ENCODE assay signal across 23 cellular contexts in genomic region chr1:245232936-245233335, GRCh38.
"Had no signal": no experiment of that assay in that cellular context is flagged by ENCODE, and none has a peak within 500 bp of the region (broad histone marks: within the 10 kb centered on the region; RNA-seq: fewer than 3 reads in every experiment).

No MANE protein-coding gene starts in this region.

- H3K27ac ChIP-seq: esophagus squamous epithelium, foreskin keratinocyte, left ventricle myocardium inferior, lower lobe of right lung, parathyroid adenoma, prostate gland, right lobe of liver, tibial artery, upper lobe of left lung, uterus had no signal

- H3K36me3 Mint-ChIP-seq: immature natural killer cell; memory B cell; stimulated activated memory B cell treated with anti-CD40 and anti-IgM and Interleukin-4, amounts not matched to agents 10 μg/mL and 1 μg/mL and 100 μg/mL, for 72 hours had no signal

- H3K9ac ChIP-seq: parathyroid adenoma had no signal

- H3K4me3 ChIP-seq: esophagus squamous epithelium, left ventricle myocardium inferior, lower lobe of right lung, prostate gland, right lobe of liver, tibial artery, upper lobe of left lung, uterus had no signal

- H3K9me3 ChIP-seq: esophagus squamous epithelium, left ventricle myocardium inferior, lower lobe of right lung, prostate gland, right lobe of liver, tibial artery, upper lobe of left lung, uterus had no signal

- DNase-seq: effector memory CD8-positive, alpha-beta T cell; esophagus squamous epithelium; foreskin keratinocyte; immature natural killer cell; kidney; left cardiac atrium; left ventricle myocardium inferior; lower lobe of right lung; right lobe of liver; stimulated activated CD4-positive, alpha-beta T cell treated with anti-CD3 and anti-CD28 coated beads, Interleukin-15, amount 100 ng/mL, for 24 hours; stimulated activated CD4-positive, alpha-beta T cell treated with anti-CD3 and anti-CD28 coated beads, Interleukin-1b, Interleukin-23, amount 100 ng/mL, for 48 hours; stimulated activated CD4-positive, alpha-beta T cell treated with anti-CD3 and anti-CD28 coated beads, Interleukin-4, amount 100 ng/mL, for 24 hours; tibial artery; upper lobe of left lung; uterus had no signal

- H3K9me3 Mint-ChIP-seq: dendritic cell treated with granulocyte-macrophage colony-stimulating factor and Interleukin-4, amounts not matched to agents 40 ng/mL and 50 ng/mL, for 4 days; effector memory CD8-positive, alpha-beta T cell; immature natural killer cell; memory B cell; nephron; stimulated activated memory B cell treated with anti-CD40 and anti-IgM and Interleukin-4, amounts not matched to agents 10 μg/mL and 1 μg/mL and 100 μg/mL, for 72 hours; stimulated activated naive CD8-positive, alpha-beta T cell treated with anti-CD3 and anti-CD28 coated beads, Interleukin-15, Interleukin-2, amounts not matched to agents 100 ng/mL and 50 ng/mL, for 24 hours had no signal

- H3K27ac Mint-ChIP-seq: dendritic cell treated with granulocyte-macrophage colony-stimulating factor and Interleukin-4, amounts not matched to agents 40 ng/mL and 50 ng/mL, for 4 days; effector memory CD8-positive, alpha-beta T cell; immature natural killer cell; memory B cell; mesothelial cell of epicardium; nephron; stimulated activated memory B cell treated with anti-CD40 and anti-IgM and Interleukin-4, amounts not matched to agents 10 μg/mL and 1 μg/mL and 100 μg/mL, for 72 hours; stimulated activated naive CD8-positive, alpha-beta T cell treated with anti-CD3 and anti-CD28 coated beads, Interleukin-15, Interleukin-2, amounts not matched to agents 100 ng/mL and 50 ng/mL, for 24 hours had no signal

- H3K4me1 Mint-ChIP-seq: immature natural killer cell; memory B cell; mesothelial cell of epicardium; stimulated activated memory B cell treated with anti-CD40 and anti-IgM and Interleukin-4, amounts not matched to agents 10 μg/mL and 1 μg/mL and 100 μg/mL, for 72 hours had no signal

- H3K36me3 ChIP-seq: esophagus squamous epithelium, left ventricle myocardium inferior, lower lobe of right lung, prostate gland, right lobe of liver, tibial artery, upper lobe of left lung, uterus had no signal

- H2AFZ ChIP-seq: parathyroid adenoma had no signal

- ATAC-seq: effector memory CD8-positive, alpha-beta T cell; foreskin keratinocyte; left cardiac atrium; lower lobe of right lung; right lobe of liver; stimulated activated memory B cell treated with anti-CD40 and anti-IgM and Interleukin-4, amounts not matched to agents 10 μg/mL and 1 μg/mL and 100 μg/mL, for 72 hours had no signal

- H3K27me3 ChIP-seq: esophagus squamous epithelium, foreskin keratinocyte, right lobe of liver, tibial artery, upper lobe of left lung, uterus had no signal

- H3K4me1 ChIP-seq: esophagus squamous epithelium, foreskin keratinocyte, left ventricle myocardium inferior, lower lobe of right lung, parathyroid adenoma, prostate gland, right lobe of liver, tibial artery, uterus had no signal

- H3K79me2 ChIP-seq: parathyroid adenoma had no signal

- H3K4me3 Mint-ChIP-seq: dendritic cell treated with granulocyte-macrophage colony-stimulating factor and Interleukin-4, amounts not matched to agents 40 ng/mL and 50 ng/mL, for 4 days; effector memory CD8-positive, alpha-beta T cell; immature natural killer cell; memory B cell; mesothelial cell of epicardium; nephron; stimulated activated memory B cell treated with anti-CD40 and anti-IgM and Interleukin-4, amounts not matched to agents 10 μg/mL and 1 μg/mL and 100 μg/mL, for 72 hours; stimulated activated naive CD8-positive, alpha-beta T cell treated with anti-CD3 and anti-CD28 coated beads, Interleukin-15, Interleukin-2, amounts not matched to agents 100 ng/mL and 50 ng/mL, for 24 hours had no signal
